Comparison of ENCODE assay signal across 8 cellular contexts in the genomic region with DNA sequence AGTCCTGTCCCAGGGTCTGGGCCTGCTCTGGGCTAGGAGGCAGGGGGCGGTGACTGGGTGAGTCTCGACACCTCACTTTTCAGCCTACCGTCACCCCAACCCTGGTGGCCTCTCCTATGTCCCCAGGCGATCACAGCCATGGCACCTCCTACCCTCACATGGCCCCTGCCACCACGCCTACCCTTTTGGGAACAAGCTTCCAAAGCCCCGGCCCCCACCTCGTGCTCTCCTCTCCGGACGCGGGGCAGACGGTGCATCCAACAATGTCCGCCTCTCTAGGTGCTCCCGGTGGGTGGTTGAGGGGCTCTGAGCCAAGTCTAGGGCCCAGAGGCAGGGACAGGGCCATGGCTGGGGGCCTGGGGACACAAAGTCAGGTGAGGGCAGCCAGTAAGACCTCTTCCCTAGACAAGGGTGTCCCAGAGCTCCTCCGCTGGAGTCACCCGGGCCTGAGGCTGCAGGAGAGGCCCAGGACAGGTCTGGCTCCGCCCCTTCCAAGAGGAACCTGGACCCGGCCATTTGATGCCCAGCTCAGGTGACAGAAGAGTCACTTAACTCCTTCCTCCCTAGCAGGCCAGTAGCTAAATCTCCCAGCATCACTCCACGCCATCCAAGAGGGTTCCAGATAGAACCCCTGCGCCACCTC. TPM values are rescaled to one million over a fixed set of nuclear protein-coding genes. Genes with fewer than 3 reads are reported as not detected.
DNase-seq lines count a peak whose midpoint lies in the region; TF ChIP-seq lines count a peak whose summit lies in the region.

A gene with protein sequence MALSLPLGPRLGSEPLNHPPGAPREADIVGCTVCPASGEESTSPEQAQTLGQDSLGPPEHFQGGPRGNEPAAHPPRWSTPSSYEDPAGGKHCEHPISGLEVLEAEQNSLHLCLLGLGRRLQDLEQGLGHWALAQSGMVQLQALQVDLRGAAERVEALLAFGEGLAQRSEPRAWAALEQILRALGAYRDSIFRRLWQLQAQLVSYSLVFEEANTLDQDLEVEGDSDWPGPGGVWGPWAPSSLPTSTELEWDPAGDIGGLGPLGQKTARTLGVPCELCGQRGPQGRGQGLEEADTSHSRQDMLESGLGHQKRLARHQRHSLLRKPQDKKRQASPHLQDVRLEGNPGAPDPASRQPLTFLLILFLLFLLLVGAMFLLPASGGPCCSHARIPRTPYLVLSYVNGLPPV (minus strand): TSS at position 478 of the 643 bp plus-strand sequence. CDS start 132 bp downstream, at position 346.

- no peak for TF ChIP-seq CTCF in NB4 (IDR thresholded peaks at IDR 0.05; ENCODE audit: low read depth, low read length)
- no peak for TF ChIP-seq CTCF in chondrocyte (IDR thresholded peaks at IDR 0.05)

- H4K20me1 ChIP-seq in BLaER1 treated with 17β-estradiol and CSF1 and Interleukin-3, amounts not matched to agents 10 nM and 100 nM: peaks cover 0 to 22% (median 0%) of the 10 kb centered on the region in 11 experiments; a peak in 5 of 22 replicates

- no peaks in the 10 kb centered on the region for H3K9me3 Mint-ChIP-seq in chondrocyte (ENCODE audit: low read depth)

- DNase-seq in NB4 (ENCODE audit: low read depth) (no peak), chondrocyte (ENCODE audit: low spot score) (no peak), amniotic stem cell (lab: John Stamatoyannopoulos, UW) (no peak), EL (no peak), posterior cingulate gyrus (no peak)
- no peak for DNase-seq in stimulated activated naive CD4-positive, alpha-beta T cell treated with Interleukin-2 at 50 U/mL for 16 hours (lab: John Stamatoyannopoulos, UW)

- H3K4me1 Mint-ChIP-seq in chondrocyte (ENCODE audit: low read depth): peaks cover 18% of the 10 kb centered on the region

- TF ChIP-seq POLR2A in NB4 (IDR thresholded peaks at IDR 0.05; ENCODE audit: extremely low read depth, insufficient read length): no peak

- peaks cover 6 to 18% (median 11%) of the 10 kb centered on the region in 10 experiments; a peak in 19 of 20 replicates for H3K4me1 ChIP-seq in BLaER1 treated with 17β-estradiol and CSF1 and Interleukin-3, amounts not matched to agents 10 nM and 100 nM
- H3K4me1 ChIP-seq in mucosa of rectum (ENCODE audit: control insufficient read depth in 2 of 2, insufficient read depth in 2 of 2, low read length in 2 of 2): peaks cover 14% of the 10 kb centered on the region in 2 donors

- H3K27me3 Mint-ChIP-seq in chondrocyte (ENCODE audit: low read depth): no peaks in the 10 kb centered on the region

- no peak within 1 kb of the TSS for H3K27ac ChIP-seq in BLaER1 treated with 17β-estradiol and CSF1 and Interleukin-3, amounts not matched to agents 10 nM and 100 nM
- H3K27ac ChIP-seq in mucosa of rectum (ENCODE audit: low read depth in 2 of 2, low read length in 2 of 2): peak within 1 kb of the TSS in 1 of 2 donors; percentile 9

- H3K9ac ChIP-seq in BLaER1 treated with 17β-estradiol and CSF1 and Interleukin-3, amounts not matched to agents 10 nM and 100 nM: peak within 1 kb of the TSS in 7 of 11 experiments; percentile 15 to 59 (median 46); a peak in 6 of 22 replicates
- peak within 1 kb of the TSS; percentile 57 to 63 for H3K9ac ChIP-seq in mucosa of rectum (ENCODE audit: low read depth in 1 of 2, low read length in 2 of 2)

- intact Hi-C loops in posterior cingulate gyrus (cut with DNase I): no loop called here

- H3K36me3 ChIP-seq in BLaER1 treated with 17β-estradiol and CSF1 and Interleukin-3, amounts not matched to agents 10 nM and 100 nM: peaks cover 0 to 11% (median under 1%) of the 10 kb centered on the region in 11 experiments; a peak in 5 of 22 replicates
- no peaks in the 10 kb centered on the region for H3K36me3 ChIP-seq in mucosa of rectum (ENCODE audit: control insufficient read depth in 2 of 2, insufficient read depth in 2 of 2, low read length in 2 of 2)

- H3K36me3 Mint-ChIP-seq in chondrocyte (ENCODE audit: low read depth): no peaks in the 10 kb centered on the region

- H3K9me3 ChIP-seq in BLaER1 treated with 17β-estradiol and CSF1 and Interleukin-3, amounts not matched to agents 10 nM and 100 nM (replicated peaks in 1 of 11): no peaks in the 10 kb centered on the region
- H3K9me3 ChIP-seq in mucosa of rectum (ENCODE audit: control insufficient read depth in 2 of 2, low read length in 2 of 2): no peaks in the 10 kb centered on the region

- peak within 1 kb of the TSS; percentile 22 for H3K27ac Mint-ChIP-seq in chondrocyte (ENCODE audit: unreplicated experiment)

- peak within 1 kb of the TSS in 6 of 10 experiments; percentile 24 to 55 (median 36); a peak in 11 of 20 replicates for H3K4me3 ChIP-seq in BLaER1 treated with 17β-estradiol and CSF1 and Interleukin-3, amounts not matched to agents 10 nM and 100 nM
- peak within 1 kb of the TSS; percentile 7 for H3K4me3 ChIP-seq in NB4 (ENCODE audit: low read depth, low read length)
- H3K4me3 ChIP-seq in mucosa of rectum (ENCODE audit: low read length in 2 of 2): peak within 1 kb of the TSS; percentile 56 to 62

- peak within 1 kb of the TSS; percentile 69 for H3K4me3 Mint-ChIP-seq in chondrocyte (ENCODE audit: unreplicated experiment)

- H3K4me2 ChIP-seq in BLaER1 treated with 17β-estradiol and CSF1 and Interleukin-3, amounts not matched to agents 10 nM and 100 nM: peak within 1 kb of the TSS; percentile 46 to 77 (median 63)

- peaks cover 0 to 20% (median 10%) of the 10 kb centered on the region in 11 experiments; a peak in 14 of 22 replicates for H3K27me3 ChIP-seq in BLaER1 treated with 17β-estradiol and CSF1 and Interleukin-3, amounts not matched to agents 10 nM and 100 nM
- H3K27me3 ChIP-seq in mucosa of rectum (ENCODE audit: control insufficient read depth in 2 of 2, insufficient read depth in 2 of 2, low read length in 2 of 2): no peaks in the 10 kb centered on the region

RNA-seq across cellular contexts. Expression of the gene that starts here (rescaled TPM):
- total RNA-seq in chondrocyte: 0.27 to 1.2 TPM (median 0.49 TPM) in 3 replicates

Comparison
In these comparisons a context has a peak if more than half of its experiments do, and no peak if none do; other contexts are left out.
1. H3K4me3 ChIP-seq: peak in every context shown above with its lines; median percentile 59 in mucosa of rectum; 36 in BLaER1 treated with 17β-estradiol and CSF1 and Interleukin-3, amounts not matched to agents 10 nM and 100 nM; 7 in NB4.